Comparison of ENCODE assay signal across 8 cellular contexts in the genomic region with DNA sequence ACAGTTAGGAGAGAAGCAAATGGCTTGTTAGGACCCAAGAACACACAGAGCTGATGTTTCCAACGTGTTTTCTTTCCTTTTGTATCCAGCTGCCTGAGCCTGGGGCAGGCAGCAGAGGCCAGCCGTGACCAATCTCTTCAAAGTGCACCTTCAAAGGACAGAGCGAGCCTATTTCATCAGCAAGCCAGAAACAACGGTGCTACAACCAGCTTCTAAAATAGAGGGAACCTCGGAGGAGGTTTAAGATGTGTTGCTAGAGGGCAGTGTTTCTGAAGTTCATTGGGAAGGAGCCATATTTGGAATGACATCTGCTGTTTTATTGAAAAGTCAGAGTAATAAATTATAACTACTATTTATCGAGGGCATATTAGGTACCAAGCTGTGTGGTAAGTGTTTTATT. TPM values are rescaled to one million over a fixed set of nuclear protein-coding genes. Genes with fewer than 3 reads are reported as not detected.
DNase-seq lines count a peak whose midpoint lies in the region; ATAC-seq, FAIRE-seq and TF ChIP-seq lines count a peak whose summit lies in the region.

No MANE protein-coding gene starts in this region.

- H3K36me3 ChIP-seq in brain microvascular endothelial cell (replicated peaks): no peaks in the 10 kb centered on the region
- H3K36me3 ChIP-seq in pancreas: no peaks in the 10 kb centered on the region

- in situ Hi-C loops in brain microvascular endothelial cell (cut with HindIII; ENCODE audit: low pct_ligation_motif_present, low sequenced_read_pairs): no loop called here

- no peak for FAIRE-seq in pancreas (lab: Jason Lieb, UNC)

- WGBS in pancreas, 2 donors: 51 to 54% methylated on average over 6 of the region's 6 CpGs

- no peak overlapping the region for H3K4me3 ChIP-seq in brain microvascular endothelial cell (ENCODE audit: low read depth, low read length)
- no peak overlapping the region for H3K4me3 ChIP-seq in pancreas

- TF ChIP-seq CTCF in brain microvascular endothelial cell (IDR thresholded peaks at IDR 0.05; ENCODE audit: low read depth, low read length, missing control alignments) (peak; percentile 43), pancreas (IDR thresholded peaks at IDR 0.05) (no peak)

- intact Hi-C loops in pancreas (cut with DNase I): no loop called here

- no peak overlapping the region for H3K27ac ChIP-seq in brain microvascular endothelial cell
- H3K27ac ChIP-seq in pancreas: no peak overlapping the region

- H3K27me3 ChIP-seq in brain microvascular endothelial cell (replicated peaks) (no peaks in the 10 kb centered on the region), pancreas (no peaks in the 10 kb centered on the region)

- peak; percentile 30 to 60 (median 34) for DNase-seq in NCI-H1417 (lab: John Stamatoyannopoulos, UW)
- no peak for DNase-seq in NCI-H1417 treated with DMSO at 0.1 percent for 48 hours (lab: John Stamatoyannopoulos, UW)
- peak; percentile 38 to 78 for DNase-seq in NCI-H524 (lab: John Stamatoyannopoulos, UW)
- DNase-seq in brain microvascular endothelial cell: peak; percentile 11
- DNase-seq in pancreas: no peak
- DNase-seq in SIG-M5 treated with dmso at 0.1 percent for 504 hours (lab: John Stamatoyannopoulos, UW; ENCODE audit: unreplicated experiment): no peak
- DNase-seq in activated CD8-positive, alpha-beta memory T cell treated with anti-CD3 and anti-CD28 coated beads for 24 hours: no peak

- ATAC-seq in pancreas (peak in 3 of 4 donors; percentile 39 to 87 (median 86)), HG03025 (IDR thresholded peaks at IDR 0.05; ENCODE audit: low FRiP score, unreplicated experiment) (no peak)

- H3K9me3 ChIP-seq in pancreas: no peaks in the 10 kb centered on the region

- no peaks in the 10 kb centered on the region for H3K4me1 ChIP-seq in pancreas

RNA-seq across cellular contexts. Expression of gene RFC3, which starts 56.2 kb away (rescaled TPM):
- total RNA-seq in pancreas: 1 to 10 TPM; 2.4 to 4.0 (median 2.9) TPM
- 1 to 10 TPM; 1.4 to 5.7 TPM for polyA plus RNA-seq in pancreas

Comparison
In these comparisons a context has a peak if more than half of its experiments do, and no peak if none do; other contexts are left out.
1. DNase-seq: peak in NCI-H1417 (3 of 3), NCI-H524 (2 of 2) and brain microvascular endothelial cell (single experiment); none in NCI-H1417 treated with DMSO at 0.1 percent for 48 hours (single experiment), pancreas (0 of 6), SIG-M5 treated with dmso at 0.1 percent for 504 hours (single experiment) and activated CD8-positive, alpha-beta memory T cell treated with anti-CD3 and anti-CD28 coated beads for 24 hours (single experiment).